ENCODE assay signal across 22 cellular contexts in genomic region chr10:43114031-43114742, GRCh38. TPM values are rescaled to one million over a fixed set of nuclear protein-coding genes. Genes with fewer than 3 reads are reported as not detected.
"Had no signal": no experiment of that assay in that cellular context is flagged by ENCODE, and none has a peak within 500 bp of the region (broad histone marks: within the 10 kb centered on the region; RNA-seq: fewer than 3 reads in every experiment).

No MANE protein-coding gene starts in this region.

- H3K4me3 ChIP-seq: ascending aorta, coronary artery, esophagus squamous epithelium, gastrocnemius medialis, sigmoid colon, smooth muscle cell, upper lobe of left lung had no signal

- ATAC-seq: activated T-cell treated with anti-CD3 and anti-CD28 coated beads, Interleukin-2, amount 50 U/mL, for 4 hours; gastrocnemius medialis; naive thymus-derived CD4-positive, alpha-beta T cell; stimulated activated naive CD8-positive, alpha-beta T cell treated with anti-CD3 and anti-CD28 coated beads, Interleukin-15, Interleukin-2, amounts not matched to agents 100 U/mL and 50 U/mL, for 24 hours; WTC11 had no signal

- H3K27ac ChIP-seq: ascending aorta, brain microvascular endothelial cell, coronary artery, esophagus squamous epithelium, gastrocnemius medialis, sigmoid colon, upper lobe of left lung had no signal

- H3K4me1 ChIP-seq: ascending aorta, gastrocnemius medialis, sigmoid colon, upper lobe of left lung had no signal

- H3K27me3 ChIP-seq: ascending aorta, brain microvascular endothelial cell, esophagus squamous epithelium, gastrocnemius medialis, sigmoid colon, upper lobe of left lung had no signal

- H3K4me1 Mint-ChIP-seq: endodermal cell, neural crest cell, WTC11 had no signal

- H3K4me2 ChIP-seq: smooth muscle cell had no signal

- H3K27ac Mint-ChIP-seq: activated T-helper 2 cell treated with anti-CD3 and anti-CD28 coated beads, Interferon-gamma antibody, Interleukin-2, Interleukin-4, amounts not matched to agents 10 μg/mL and 5 μg/mL and 100 μg/mL, durations not matched to agents 14 hours and 24 hours and 36 hours; endodermal cell; memory B cell; naive thymus-derived CD4-positive, alpha-beta T cell; WTC11 had no signal

- H3K36me3 Mint-ChIP-seq: memory B cell; naive thymus-derived CD4-positive, alpha-beta T cell; WTC11 had no signal

- H3K9me3 ChIP-seq: ascending aorta, esophagus squamous epithelium, gastrocnemius medialis, sigmoid colon, upper lobe of left lung had no signal

- H3K4me3 Mint-ChIP-seq: activated T-cell treated with anti-CD3 and anti-CD28 coated beads, Interleukin-2, amount 50 U/mL, for 4 hours; endodermal cell; memory B cell; naive thymus-derived CD4-positive, alpha-beta T cell; neural crest cell; WTC11 had no signal

- DNase-seq: activated CD8-positive, alpha-beta memory T cell treated with anti-CD3 and anti-CD28 coated beads, Interleukin-2, amount 50 U/mL, for 48 hours; activated naive CD4-positive, alpha-beta T cell; activated T-cell treated with anti-CD3 and anti-CD28 coated beads, Interleukin-2, amount 50 U/mL, for 4 hours; brain microvascular endothelial cell; endodermal cell; esophagus squamous epithelium; gastrocnemius medialis; head of caudate nucleus; naive thymus-derived CD4-positive, alpha-beta T cell; sigmoid colon; stimulated activated CD4-positive, alpha-beta T cell treated with anti-CD3 and anti-CD28 coated beads, Interleukin-2, amount 100 ng/mL, for 48 hours; stimulated activated CD8-positive, alpha-beta memory T cell treated with anti-CD3 and anti-CD28 coated beads, Interleukin-4, amount 100 ng/mL, for 48 hours; stimulated activated naive CD8-positive, alpha-beta T cell treated with anti-CD3 and anti-CD28 coated beads, Interleukin-15, Interleukin-2, amounts not matched to agents 100 U/mL and 50 U/mL, for 24 hours; T-helper 9 cell had no signal

- H3K36me3 ChIP-seq: ascending aorta, brain microvascular endothelial cell, esophagus squamous epithelium, gastrocnemius medialis, sigmoid colon, upper lobe of left lung had no signal

- H3K27me3 Mint-ChIP-seq: memory B cell; naive thymus-derived CD4-positive, alpha-beta T cell had no signal

- H3K9me3 Mint-ChIP-seq: activated T-cell treated with anti-CD3 and anti-CD28 coated beads, Interleukin-2, amount 50 U/mL, for 4 hours; activated T-helper 2 cell treated with anti-CD3 and anti-CD28 coated beads, Interferon-gamma antibody, Interleukin-2, Interleukin-4, amounts not matched to agents 10 μg/mL and 5 μg/mL and 100 μg/mL, durations not matched to agents 14 hours and 24 hours and 36 hours; endodermal cell; memory B cell; naive thymus-derived CD4-positive, alpha-beta T cell; neural crest cell; WTC11 had no signal

RNA-seq across cellular contexts. Expression of gene RET, which starts 37.3 kb away (rescaled TPM):
- total RNA-seq: ascending aorta had no signal
- polyA plus RNA-seq: naive thymus-derived CD4-positive, alpha-beta T cell had no signal
